In genomic region chr11:18698341-18699268, GRCh38 we compare ENCODE assay signal across 8 cellular contexts. TPM values are rescaled to one million over a fixed set of nuclear protein-coding genes. Genes with fewer than 3 reads are reported as not detected.
A peak's percentile ranks its signal among the peaks of the same experiment; 100 is the strongest.
DNase-seq lines count a peak whose midpoint lies in the region; ATAC-seq and TF ChIP-seq lines count a peak whose summit lies in the region.

Gene TMEM86A (plus strand): TSS chr11:18698779. CDS start chr11:18698887, 108 bp downstream.

- peaks cover 25% of the 10 kb centered on the region for H3K4me1 ChIP-seq in mammary epithelial cell (ENCODE audit: insufficient read depth, low read length)
- H3K4me1 ChIP-seq in skeletal muscle tissue (ENCODE audit: control insufficient read depth in 3 of 3, insufficient read depth in 3 of 3, low read length in 3 of 3): peaks cover 15 to 31% (median 27%) of the 10 kb centered on the region in 3 donors

- TF ChIP-seq CTCF in WTC11 (IDR thresholded peaks at IDR 0.05): no peak
- no peak for TF ChIP-seq CTCF in mammary epithelial cell (conservative IDR thresholded peaks at IDR 0.05 in 1 of 2, IDR thresholded peaks at IDR 0.05 in 1 of 2; ENCODE audit: extremely low read depth in 1 of 2, insufficient read depth in 1 of 2, low read depth in 1 of 2, low read length in 2 of 2)

- ATAC-seq in HG03066 (IDR thresholded peaks at IDR 0.05; ENCODE audit: low read depth, unreplicated experiment) (peak; percentile 90), WTC11 (peak; percentile 93)

- H3K79me2 ChIP-seq in mammary epithelial cell (ENCODE audit: insufficient read depth, low read length): no peaks in the 10 kb centered on the region

- H3K9me3 ChIP-seq in mammary epithelial cell (replicated peaks; ENCODE audit: insufficient read depth, low read length): no peaks in the 10 kb centered on the region
- H3K9me3 ChIP-seq in skeletal muscle tissue (ENCODE audit: control insufficient read depth in 3 of 3, low read length in 3 of 3): no peaks in the 10 kb centered on the region

- no peaks in the 10 kb centered on the region for H3K36me3 ChIP-seq in mammary epithelial cell (ENCODE audit: insufficient read depth, low read length)
- peaks cover 6 to 14% (median 12%) of the 10 kb centered on the region in 3 donors for H3K36me3 ChIP-seq in skeletal muscle tissue (ENCODE audit: control insufficient read depth in 3 of 3, insufficient read depth in 3 of 3, low read length in 3 of 3)

- H3K27ac Mint-ChIP-seq in WTC11: no peak within 1 kb of the TSS

- H3K9ac ChIP-seq in mammary epithelial cell (ENCODE audit: insufficient read depth, low read length) (no peak within 1 kb of the TSS), skeletal muscle tissue (ENCODE audit: low read depth in 1 of 3, low read length in 3 of 3) (peak within 1 kb of the TSS; percentile 72 to 84 (median 74))

- no peaks in the 10 kb centered on the region for H3K9me3 Mint-ChIP-seq in WTC11

- CTCF ChIA-PET in WTC11 (lab: Charles Lee): interaction anchor here (0.7 to 2.8 kb wide), 2 partner anchors 23 to 158 kb away, joined by 3 to 13 read pairs; no protein-coding TSS in a partner anchor
- CTCF ChIA-PET in mammary epithelial cell (lab: Charles Lee; ENCODE audit: low non-redundant PET): no interaction called here

- H3K36me3 Mint-ChIP-seq in WTC11: no peaks in the 10 kb centered on the region

- peak within 1 kb of the TSS; percentile 91 for H3K4me2 ChIP-seq in mammary epithelial cell (ENCODE audit: insufficient read depth, low read depth, low read length)

- dilution Hi-C loops in mammary epithelial cell (cut with HindIII; ENCODE audit: low sequenced_read_pairs): no loop called here

- in situ Hi-C loops in mammary epithelial cell (cut with MboI; ENCODE audit: low sequenced_read_pairs in 2 of 2): no loop called here

- intact Hi-C loops in mammary epithelial cell (cut with micrococcal nuclease): loop anchor here (5.0 kb wide), 1 partner anchor 66 kb away; the partner anchor contains the start of gene SPTY2D1

- DNase-seq in SIG-M5 treated with dmso at 0.1 percent for 504 hours (lab: John Stamatoyannopoulos, UW; ENCODE audit: unreplicated experiment) (peak; percentile 59), SIG-M5 (lab: John Stamatoyannopoulos, UW) (no peak), NCI-H2171 treated with DMSO at 0.1 percent for 48 hours (lab: John Stamatoyannopoulos, UW) (peak; percentile 63), WTC11 (ENCODE audit: low spot score) (peak; percentile 94), mammary epithelial cell (peak; percentile 73), iPS-NIHi11 (ENCODE audit: low spot score) (peak; percentile 99)

- WGBS in mammary epithelial cell (ENCODE audit: low coverage, missing lambda C conversion rate): 2% methylated on average over 18 of the region's 98 CpGs

- H3K27me3 Mint-ChIP-seq in WTC11 (ENCODE audit: low read depth): peaks cover 67% of the 10 kb centered on the region

- POLR2A ChIA-PET in WTC11 (lab: Charles Lee): no interaction called here

- H3K27ac ChIP-seq in mammary epithelial cell (ENCODE audit: insufficient read depth, low read depth, low read length) (no peak within 1 kb of the TSS), skeletal muscle tissue (ENCODE audit: low read depth, low read length) (peak within 1 kb of the TSS; percentile 63)

- no TSS peak for BruUV-seq in mammary epithelial cell (replicated peaks; lab: Mats Ljungman, UMichigan)

- H3K4me3 ChIP-seq in mammary epithelial cell (replicated peaks in 1 of 3; ENCODE audit: insufficient read depth in 1 of 3, low read depth in 2 of 3, low read length in 3 of 3) (peak within 1 kb of the TSS; percentile 58 to 64 (median 59)), skeletal muscle tissue (ENCODE audit: low read length in 3 of 3) (peak within 1 kb of the TSS; percentile 55 to 78 (median 66))

- H3K4me1 Mint-ChIP-seq in WTC11: peaks cover 8% of the 10 kb centered on the region

- H3K27me3 ChIP-seq in mammary epithelial cell (ENCODE audit: insufficient read depth, low read length) (peaks cover 3% of the 10 kb centered on the region), skeletal muscle tissue (ENCODE audit: control insufficient read depth in 3 of 3, insufficient read depth in 3 of 3, low read length in 3 of 3) (no peaks in the 10 kb centered on the region)

- H3K4me3 Mint-ChIP-seq in WTC11: peak within 1 kb of the TSS; percentile 71

- peak within 1 kb of the TSS; percentile 82 for H2AFZ ChIP-seq in mammary epithelial cell (ENCODE audit: low read depth, low read length)

- no peaks in the 10 kb centered on the region for H4K20me1 ChIP-seq in mammary epithelial cell (ENCODE audit: insufficient read depth, low read length)

TF ChIP-seq in WTC11, 78 proteins besides CTCF, POLR2A, EP300 and RAD21 (continues in another document):
- TF ChIP-seq AR (CRISPR knock-in tag; IDR thresholded peaks at IDR 0.05) (no peak), GRHL2 (CRISPR knock-in tag; IDR thresholded peaks at IDR 0.05; ENCODE audit: insufficient replicate concordance, severe bottlenecking) (no peak), CBFB (CRISPR knock-in tag; IDR thresholded peaks at IDR 0.05; ENCODE audit: low read depth) (0 out of 2 replicates have a peak, but pooled peaks have one; percentile 65), PRRX2 (CRISPR knock-in tag; IDR thresholded peaks at IDR 0.05) (no peak), FOXP1 (CRISPR knock-in tag; IDR thresholded peaks at IDR 0.05; ENCODE audit: borderline replicate concordance) (0 out of 2 replicates have a peak, but pooled peaks have one; percentile 21), USF1 (CRISPR knock-in tag; IDR thresholded peaks at IDR 0.05) (peak; percentile 82), GABPB1 (CRISPR knock-in tag; IDR thresholded peaks at IDR 0.05) (no peak), FOXK1 (CRISPR knock-in tag; IDR thresholded peaks at IDR 0.05) (peak; percentile 95), E2F5 (CRISPR knock-in tag; IDR thresholded peaks at IDR 0.05) (peak; percentile 17; the same call in 1 of the 2 replicates), NR3C1 (CRISPR knock-in tag; conservative IDR thresholded peaks at IDR 0.05; ENCODE audit: low read depth) (no peak)
- TF ChIP-seq, protein P1, sequence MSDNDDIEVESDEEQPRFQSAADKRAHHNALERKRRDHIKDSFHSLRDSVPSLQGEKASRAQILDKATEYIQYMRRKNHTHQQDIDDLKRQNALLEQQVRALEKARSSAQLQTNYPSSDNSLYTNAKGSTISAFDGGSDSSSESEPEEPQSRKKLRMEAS (CRISPR knock-in tag; IDR thresholded peaks at IDR 0.05): 0 out of 2 replicates have a peak, but pooled peaks have one; percentile 18
- TF ChIP-seq, protein P2, sequence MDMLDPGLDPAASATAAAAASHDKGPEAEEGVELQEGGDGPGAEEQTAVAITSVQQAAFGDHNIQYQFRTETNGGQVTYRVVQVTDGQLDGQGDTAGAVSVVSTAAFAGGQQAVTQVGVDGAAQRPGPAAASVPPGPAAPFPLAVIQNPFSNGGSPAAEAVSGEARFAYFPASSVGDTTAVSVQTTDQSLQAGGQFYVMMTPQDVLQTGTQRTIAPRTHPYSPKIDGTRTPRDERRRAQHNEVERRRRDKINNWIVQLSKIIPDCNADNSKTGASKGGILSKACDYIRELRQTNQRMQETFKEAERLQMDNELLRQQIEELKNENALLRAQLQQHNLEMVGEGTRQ (CRISPR knock-in tag; IDR thresholded peaks at IDR 0.05): peak; percentile 90

RNA-seq across cellular contexts. Expression of gene TMEM86A, which starts in this region (rescaled TPM):
- 1.3 to 1.7 TPM (median 1.6 TPM) in 3 replicates for total RNA-seq in WTC11 (2021)
- total RNA-seq in mammary epithelial cell: 1 to 10 TPM; 2.0 to 3.3 TPM
- 0.39 TPM for polyA plus RNA-seq in mammary epithelial cell
- not detected for polyA minus RNA-seq in mammary epithelial cell
- total RNA-seq in skeletal muscle tissue: 3.1 TPM
